Comparison of ENCODE assay signal across 35 cellular contexts in the genomic region with DNA sequence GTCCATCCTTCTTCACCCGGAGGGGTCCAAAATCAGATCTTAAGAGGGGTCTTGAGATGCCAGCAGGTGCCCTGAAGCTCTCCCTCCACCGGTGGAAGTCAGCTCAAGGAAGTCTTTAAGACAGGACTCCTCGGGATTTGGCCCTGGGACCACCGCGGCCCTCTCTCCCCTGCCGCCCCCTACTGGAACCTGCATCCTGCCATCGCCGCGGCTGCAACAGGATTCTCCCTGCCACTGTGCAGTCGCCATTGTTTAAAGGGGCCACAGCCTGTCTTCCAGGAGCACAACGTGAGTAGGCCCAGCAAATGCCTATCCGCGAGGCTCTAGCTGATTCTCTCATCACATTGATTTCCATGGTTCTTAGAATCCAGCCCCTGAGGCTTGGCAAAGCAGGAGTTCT.
"Had no signal": no experiment of that assay in that cellular context is flagged by ENCODE, and none has a peak within 500 bp of the region (broad histone marks: within the 10 kb centered on the region; RNA-seq: fewer than 3 reads in every experiment).

No MANE protein-coding gene starts in this region.

- H3K4me3 ChIP-seq: MG63 had no signal

- H3K27ac ChIP-seq: KMS-11 had no signal

- H3K27me3 ChIP-seq: MG63 had no signal

- H3K9me3 ChIP-seq: MG63 had no signal

- DNase-seq: Karpas-422, Kasumi-1, KG1, MG63, MM.1S, MV-4-11, NCI-H1048, NCI-H1092, NCI-H1092 treated with DMSO at 0.1 percent for 48 hours, NCI-H1105, NCI-H1105 treated with DMSO at 0.1 percent for 48 hours, NCI-H1417, NCI-H1417 treated with DMSO at 0.1 percent for 48 hours, NCI-H1436, NCI-H1436 treated with DMSO at 0.1 percent for 48 hours, NCI-H146, NCI-H1694, NCI-H1694 treated with DMSO at 0.1 percent for 48 hours, NCI-H187, NCI-H187 treated with DMSO at 0.1 percent for 48 hours, NCI-H1930, NCI-H2029, NCI-H2029 treated with DMSO at 0.1 percent for 48 hours, NCI-H2081, NCI-H2081 treated with DMSO at 0.1 percent for 48 hours, NCI-H2107, NCI-H2171, NCI-H2171 treated with DMSO at 0.1 percent for 48 hours, NCI-H2227 treated with DMSO at 0.1 percent for 48 hours, NCI-H226, NCI-H345, NCI-H446, NCI-H446 treated with DMSO at 0.1 percent for 48 hours, NCI-H510A had no signal

- H3K36me3 ChIP-seq: MG63 had no signal
